8 cellular contexts compared by ENCODE assay signal in the genomic region with DNA sequence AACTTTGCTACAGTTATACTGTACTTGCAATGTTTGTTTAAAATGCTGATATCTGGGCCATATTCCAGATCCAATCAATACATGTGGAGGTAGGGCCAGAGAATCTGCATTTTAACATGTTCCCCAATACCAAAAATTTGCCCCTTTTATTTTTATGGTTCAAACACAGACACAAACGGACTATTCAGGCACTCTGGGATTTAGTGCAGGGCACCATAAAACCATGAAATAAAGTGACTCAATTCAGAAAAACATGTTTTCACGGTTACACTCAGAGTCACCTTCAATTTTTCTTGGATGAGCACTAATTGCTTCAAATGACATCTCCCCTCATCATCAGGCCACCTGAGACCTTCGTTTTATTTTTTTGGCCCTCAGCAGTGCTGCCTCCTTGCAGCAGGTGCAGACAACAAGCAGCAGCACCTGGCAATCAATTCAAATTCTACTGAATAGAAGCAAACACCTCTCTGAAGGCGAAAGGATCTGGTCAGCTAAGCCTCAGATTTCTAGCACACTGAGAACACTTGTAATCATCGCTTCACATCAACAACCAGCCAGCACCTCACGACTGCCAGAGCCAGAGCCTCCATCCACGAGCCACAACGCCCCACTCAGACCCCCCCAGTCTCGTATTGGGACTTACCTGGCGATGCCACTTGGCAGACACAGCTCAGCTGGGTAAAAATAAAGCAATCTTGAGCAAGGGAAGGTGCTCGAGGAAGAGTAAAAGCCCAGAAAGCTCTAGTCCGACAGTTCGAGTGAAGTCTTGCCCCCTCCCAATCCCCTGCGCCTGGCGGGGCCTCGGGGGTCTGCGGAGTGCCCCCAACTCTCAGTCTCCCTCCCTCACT. TPM values are rescaled to one million over a fixed set of nuclear protein-coding genes. Genes with fewer than 3 reads are reported as not detected.
DNase-seq lines count a peak whose midpoint lies in the region; ATAC-seq and TF ChIP-seq lines count a peak whose summit lies in the region.

No MANE protein-coding gene starts in this region.

- peak; percentile 48 for DNase-seq in H7
- DNase-seq in PC-3, result peak; percentile 11
- no peak for DNase-seq in adipocyte (ENCODE audit: low read depth)
- DNase-seq in immature natural killer cell, result peak in 2 of 3 donors; percentile 26 to 29
- peak; percentile 44 for DNase-seq in stimulated activated CD8-positive, alpha-beta memory T cell treated with anti-CD3 and anti-CD28 coated beads, Interleukin-4, amount 100 ng/mL, for 48 hours

- no peaks in the 10 kb centered on the region for H3K9me3 Mint-ChIP-seq in immature natural killer cell

- H3K36me3 Mint-ChIP-seq in immature natural killer cell, result peaks cover 3 to 11% (median 4%) of the 10 kb centered on the region in 3 donors

- peak overlapping the region; percentile 38; the same call in 1 of the 2 replicates for H3K9ac ChIP-seq in PC-3 (ENCODE audit: low read length)
- H3K9ac ChIP-seq in adipocyte (ENCODE audit: low read length), result peak overlapping the region; percentile 81

- no peaks in the 10 kb centered on the region for H3K36me3 ChIP-seq in ACC112 (ENCODE audit: insufficient read depth, low read length)
- no peaks in the 10 kb centered on the region for H3K36me3 ChIP-seq in H7 (replicated peaks; ENCODE audit: control insufficient read depth, insufficient read depth, low read length)
- no peaks in the 10 kb centered on the region for H3K36me3 ChIP-seq in PC-3 (ENCODE audit: low read depth, low read length)
- H3K36me3 ChIP-seq in adipocyte (ENCODE audit: control insufficient read depth, insufficient read depth, low read length, severe bottlenecking), result no peaks in the 10 kb centered on the region

- H3K79me2 ChIP-seq in ACC112 (ENCODE audit: control insufficient read depth, insufficient read depth, low read length, unreplicated experiment) (no peaks in the 10 kb centered on the region), PC-3 (ENCODE audit: low read length) (no peaks in the 10 kb centered on the region)

- H3K4me1 ChIP-seq in ACC112 (ENCODE audit: control insufficient read depth, insufficient read depth, low read length, unreplicated experiment) (no peaks in the 10 kb centered on the region), PC-3 (ENCODE audit: insufficient read depth, low read length) (peaks cover 7% of the 10 kb centered on the region; the same call in 1 of the 2 replicates), adipocyte (ENCODE audit: control insufficient read depth, insufficient read depth, low read length) (peaks cover 5% of the 10 kb centered on the region)

- no peaks in the 10 kb centered on the region for H4K20me1 ChIP-seq in PC-3 (ENCODE audit: low read length)

- intact Hi-C loops in PC-3 (cut with micrococcal nuclease), result loop anchor here (1.0 to 5.0 kb wide), 2 partner anchors 22 to 252 kb away; no protein-coding TSS in a partner anchor

- peak overlapping the region; percentile 82 to 98 (median 94) for H3K4me3 Mint-ChIP-seq in immature natural killer cell

- peaks cover 25 to 39% of the 10 kb centered on the region in 2 donors for H3K4me1 Mint-ChIP-seq in immature natural killer cell

- no peaks in the 10 kb centered on the region for H3F3A ChIP-seq in PC-3 (ENCODE audit: low read length, unreplicated experiment)

- H3K27ac ChIP-seq in ACC112 (ENCODE audit: low read depth, low read length), result no peak overlapping the region
- H3K27ac ChIP-seq in PC-3 (ENCODE audit: low read length), result no peak overlapping the region

- H3K4me2 ChIP-seq in PC-3 (ENCODE audit: low read length), result peak overlapping the region; percentile 97

- CTCF ChIA-PET in PC-3 (lab: Charles Lee), result no interaction called here

- ATAC-seq in PC-3, result no peak
- no peak for ATAC-seq in HG03432 (IDR thresholded peaks at IDR 0.05; ENCODE audit: unreplicated experiment)
- no peak for ATAC-seq in GM21515 (IDR thresholded peaks at IDR 0.05; ENCODE audit: unreplicated experiment)

- H3K4me3 ChIP-seq in ACC112 (ENCODE audit: low read depth, low read length) (peak overlapping the region; percentile 83), H7 (ENCODE audit: insufficient read depth, low read depth, low read length) (peak overlapping the region; percentile 82), PC-3 (ENCODE audit: low read length) (peak overlapping the region; percentile 84), adipocyte (ENCODE audit: low read length) (peak overlapping the region; percentile 90)

- no peaks in the 10 kb centered on the region for H3K9me3 ChIP-seq in PC-3 (ENCODE audit: low read length)
- no peaks in the 10 kb centered on the region for H3K9me3 ChIP-seq in adipocyte (ENCODE audit: control insufficient read depth, low read length)

- peaks cover 51% of the 10 kb centered on the region for H3K27me3 ChIP-seq in ACC112 (ENCODE audit: insufficient read depth, low read length)
- H3K27me3 ChIP-seq in H7 (ENCODE audit: control insufficient read depth, insufficient read depth, low read length), result peaks cover 37% of the 10 kb centered on the region
- H3K27me3 ChIP-seq in PC-3 (ENCODE audit: low read length), result no peaks in the 10 kb centered on the region
- peaks cover 17% of the 10 kb centered on the region for H3K27me3 ChIP-seq in adipocyte (replicated peaks; ENCODE audit: control insufficient read depth, insufficient read depth, low read length)

- no peaks in the 10 kb centered on the region for H3K9me2 ChIP-seq in PC-3 (replicated peaks; ENCODE audit: low read length)

- peak overlapping the region; percentile 70 to 93 (median 82) for H3K27ac Mint-ChIP-seq in immature natural killer cell

- BruUV-seq in PC-3 (replicated peaks; lab: Mats Ljungman, UMichigan), result no TSS peak

- H2AFZ ChIP-seq in ACC112 (ENCODE audit: low read length, unreplicated experiment) (peak overlapping the region; percentile 93), PC-3 (ENCODE audit: low read length) (peak overlapping the region; percentile 96)

- peaks cover 2 to 3% (median 3%) of the 10 kb centered on the region in 3 donors for H3K27me3 Mint-ChIP-seq in immature natural killer cell (ENCODE audit: low read depth in 3 of 3)

- POLR2A ChIA-PET in PC-3 (lab: Charles Lee; ENCODE audit: unreplicated experiment), result no interaction called here

- TF ChIP-seq CTCF in PC-3 (conservative IDR thresholded peaks at IDR 0.05; ENCODE audit: low read depth, low read length), result no peak

RNA-seq across cellular contexts. Expression of a gene that starts 1.1 kb away (rescaled TPM):
- 2.8 and 3.6 TPM in 2 replicates for total RNA-seq in H7 (2014; rRNA removed; shearing (Covaris generic))
- total RNA-seq in PC-3 (2014; rRNA removed), result 0.46 and 0.95 TPM in 2 replicates
- polyA plus RNA-seq in immature natural killer cell, result 1 to 10 TPM; 2.0 to 2.1 (median 2.0) TPM
